Comparison of ENCODE assay signal across 32 cellular contexts in genomic region chr12:117469883-117470483, GRCh38.
DNase-seq lines count a peak whose midpoint lies in the region; ATAC-seq, FAIRE-seq and TF ChIP-seq lines count a peak whose summit lies in the region.
"Had no signal": no experiment of that assay in that cellular context is flagged by ENCODE, and none has a peak within 500 bp of the region (broad histone marks: within the 10 kb centered on the region; RNA-seq: fewer than 3 reads in every experiment).

No MANE protein-coding gene starts in this region.

- H3K4me3 ChIP-seq in HEK293 (ENCODE audit: low read depth, low read length) (no peak overlapping the region), IMR-90 (ENCODE audit: insufficient read depth, low read depth, low read length) (no peak overlapping the region), H1 (ENCODE audit: extremely low read depth in 1 of 4, insufficient read depth in 2 of 4, low read depth in 3 of 4, low read length in 4 of 4) (no peak overlapping the region)
- H3K4me3 ChIP-seq: A549; BLaER1; BLaER1 treated with 17β-estradiol and CSF1 and Interleukin-3, amounts not matched to agents 10 nM and 100 nM had no signal

- CTCF ChIA-PET in HEK293 (lab: Yijun Ruan, JAX) (interaction anchor here (0.6 to 0.8 kb wide), 3 partner anchors 48 to 237 kb away, joined by 3 to 8 read pairs (median 3); no protein-coding TSS in a partner anchor), IMR-90 (lab: Yijun Ruan, JAX) (no interaction called here), H1 (lab: Charles Lee; ENCODE audit: partially characterized antibody) (interaction anchor here (0.7 to 4.3 kb wide), 21 partner anchors 10 to 379 kb away, joined by 3 to 33 read pairs (median 3); no protein-coding TSS in a partner anchor)

- H2BK5ac ChIP-seq in IMR-90 (ENCODE audit: low read depth, low read length, poor library complexity, severe bottlenecking), result peak overlapping the region; percentile 62
- H2BK5ac ChIP-seq in H1 (ENCODE audit: low read depth, low read length), result no peak overlapping the region

- POLR2A ChIA-PET in HEK293 (lab: Yijun Ruan, JAX), result no interaction called here
- POLR2A ChIA-PET in IMR-90 (lab: Charles Lee; ENCODE audit: unreplicated experiment), result no interaction called here
- POLR2A ChIA-PET in H1 (lab: Charles Lee; ENCODE audit: partially characterized antibody), result no interaction called here

- H4K8ac ChIP-seq in IMR-90 (ENCODE audit: low read depth in 2 of 2, low read length in 2 of 2) (no peak overlapping the region), H1 (ENCODE audit: extremely low read depth, insufficient read depth, low read length) (no peak overlapping the region)

- no peak overlapping the region for H3K27ac ChIP-seq in HEK293 (ENCODE audit: extremely low read depth, low read depth, low read length)
- H3K27ac ChIP-seq in IMR-90 (ENCODE audit: insufficient read depth, low read length), result no peak overlapping the region
- H3K27ac ChIP-seq in H1 (ENCODE audit: low read depth, low read length), result no peak overlapping the region
- H3K27ac ChIP-seq: 22Rv1; A549; BLaER1; BLaER1 treated with 17β-estradiol and CSF1 and Interleukin-3, amounts not matched to agents 10 nM and 100 nM; C4-2B had no signal

- H2BK15ac ChIP-seq in IMR-90 (ENCODE audit: low read depth, low read length) (no peak overlapping the region), H1 (ENCODE audit: low read length) (no peak overlapping the region)

- no peak overlapping the region for H2BK12ac ChIP-seq in H1 (ENCODE audit: low read depth, low read length)

- no peaks in the 10 kb centered on the region for H3K4me1 ChIP-seq in HEK293 (ENCODE audit: control insufficient read depth, insufficient read depth, low read length)
- no peaks in the 10 kb centered on the region for H3K4me1 ChIP-seq in IMR-90 (ENCODE audit: control insufficient read depth, insufficient read depth, low read length)
- H3K4me1 ChIP-seq in H1 (replicated peaks in 1 of 4; ENCODE audit: control insufficient read depth in 3 of 4, insufficient read depth in 4 of 4, low read length in 3 of 4), result peaks cover 0 to 3% (median 0%) of the 10 kb centered on the region in 4 experiments; a peak in 2 of 7 replicates
- H3K4me1 ChIP-seq: BE2C; BLaER1; BLaER1 treated with 17β-estradiol and CSF1 and Interleukin-3, amounts not matched to agents 10 nM and 100 nM had no signal

- no peak for FAIRE-seq in H1 (lab: Jason Lieb, UNC)
- peak; percentile 59 for FAIRE-seq in urothelium cell line (lab: Jason Lieb, UNC)
- FAIRE-seq: A204.1, A549, D721Med had no signal

- intact Hi-C loops in IMR-90 (cut with micrococcal nuclease), result no loop called here

- dilution Hi-C loops in IMR-90 (cut with HindIII; ENCODE audit: low sequenced_read_pairs, unreplicated experiment), result no loop called here

- no peaks in the 10 kb centered on the region for H3K27me3 ChIP-seq in IMR-90 (ENCODE audit: control insufficient read depth, insufficient read depth, low read length)
- H3K27me3 ChIP-seq in H1 (replicated peaks in 1 of 4; ENCODE audit: control insufficient read depth in 3 of 4, extremely low read depth in 1 of 4, insufficient read depth in 3 of 4, low read length in 3 of 4), result no peaks in the 10 kb centered on the region
- H3K27me3 ChIP-seq: BE2C; BLaER1; BLaER1 treated with 17β-estradiol and CSF1 and Interleukin-3, amounts not matched to agents 10 nM and 100 nM had no signal

- no peak overlapping the region for H2BK20ac ChIP-seq in IMR-90 (ENCODE audit: low read depth, low read length)
- no peak overlapping the region for H2BK20ac ChIP-seq in H1 (ENCODE audit: low read length)

- H3K4ac ChIP-seq in IMR-90 (ENCODE audit: low read depth, low read length) (no peak overlapping the region), H1 (replicated peaks; ENCODE audit: insufficient read length, low read depth, low read length) (no peak overlapping the region)

- 33 to 89% methylated on average over 3 to 4 of the region's 4 CpGs for WGBS in IMR-90 (ENCODE audit: extremely low coverage in 2 of 2, insufficient read length in 1 of 2), 2 experiments
- whole genome bisulfite sequencing in H1 (ENCODE audit: extremely low coverage in 1 of 2, insufficient coverage in 1 of 2, insufficient read length in 1 of 2, insufficient replicate concordance in 2 of 2, low coverage in 1 of 2, low lambda C conversion rate in 2 of 2, missing lambda C conversion rate in 1 of 2), 2 experiments, result 81 to 91% methylated on average over 4 of the region's 4 CpGs

- no peaks in the 10 kb centered on the region for H3K9me1 ChIP-seq in IMR-90 (ENCODE audit: insufficient read depth, low read length)

- H4K5ac ChIP-seq in IMR-90 (ENCODE audit: low read depth, low read length) (no peak overlapping the region), H1 (ENCODE audit: insufficient read length, low read depth, low read length) (no peak overlapping the region)

- H4K91ac ChIP-seq in IMR-90 (ENCODE audit: insufficient read depth, low read depth, low read length), result no peak overlapping the region
- no peak overlapping the region for H4K91ac ChIP-seq in H1 (replicated peaks; ENCODE audit: insufficient read length, low read length)

- H3K79me2 ChIP-seq in H1 (ENCODE audit: control insufficient read depth in 1 of 2, insufficient read depth in 2 of 2, low read length in 2 of 2), result no peaks in the 10 kb centered on the region

- H4K20me1 ChIP-seq in IMR-90 (ENCODE audit: insufficient read depth, low read length), result no peaks in the 10 kb centered on the region
- no peaks in the 10 kb centered on the region for H4K20me1 ChIP-seq in H1 (replicated peaks in 1 of 2; ENCODE audit: control insufficient read depth in 1 of 2, insufficient read depth in 2 of 2, low read length in 2 of 2)
- H4K20me1 ChIP-seq: BLaER1; BLaER1 treated with 17β-estradiol and CSF1 and Interleukin-3, amounts not matched to agents 10 nM and 100 nM had no signal

- H3K18ac ChIP-seq in IMR-90 (ENCODE audit: low read depth, low read length) (no peak overlapping the region), H1 (ENCODE audit: extremely low read depth, low read length) (no peak overlapping the region)

- TF ChIP-seq EP300 in H1 (IDR thresholded peaks at IDR 0.05; ENCODE audit: borderline replicate concordance in 1 of 2, low read depth in 2 of 2, low read length in 2 of 2), result no peak

- H3K79me1 ChIP-seq in IMR-90 (ENCODE audit: low read depth in 1 of 2, low read length in 2 of 2) (no peaks in the 10 kb centered on the region), H1 (ENCODE audit: low read depth, low read length) (no peaks in the 10 kb centered on the region)

- no peak overlapping the region for H2AK9ac ChIP-seq in IMR-90 (replicated peaks; ENCODE audit: low read depth, low read length, poor library complexity)

- TF ChIP-seq CTCF in HEK293 (tag by site-specific recombination; IDR thresholded peaks at IDR 0.05) (no peak), IMR-90 (conservative IDR thresholded peaks at IDR 0.05; ENCODE audit: low read depth, low read length) (no peak), H1 (IDR thresholded peaks at IDR 0.05; ENCODE audit: control extremely low read depth in 1 of 3, insufficient read depth in 1 of 3, low read depth in 1 of 3, low read length in 3 of 3) (no peak)

- no peak for DNase-seq in IMR-90
- no peak for DNase-seq in H1 (ENCODE audit: low read depth in 1 of 2, low spot score in 2 of 2)
- no peak for DNase-seq in urothelium cell line (ENCODE audit: low spot score)
- no peak for DNase-seq in H4 (ENCODE audit: low spot score)
- no peak for DNase-seq in NCI-H1930 (lab: John Stamatoyannopoulos, UW)
- no peak for DNase-seq in NCI-H345 (lab: John Stamatoyannopoulos, UW)
- DNase-seq: 8988T; AML-193; BE2C; C1 segment of cervical spinal cord; Caco-2; Calu3; CD4-positive, alpha-beta memory T cell; CD4-positive, alpha-beta T cell; CD8-positive, alpha-beta memory T cell; CD8-positive, alpha-beta T cell; COR-L47; DMS 273 treated with DMSO at 0.1 percent for 48 hours; DMS153; DMS79; DMS79 treated with DMSO at 0.1 percent for 48 hours; DND-41; EL had no signal

- no peak overlapping the region for H2AK5ac ChIP-seq in IMR-90 (ENCODE audit: low read depth, low read length)
- H2AK5ac ChIP-seq in H1 (ENCODE audit: low read depth, low read length), result no peak overlapping the region

- no TSS peak for BruUV-seq in IMR-90 (replicated peaks; lab: Mats Ljungman, UMichigan)

- H3K9me3 ChIP-seq in HEK293 (ENCODE audit: control insufficient read depth, insufficient read depth, low read depth, low read length) (no peaks in the 10 kb centered on the region), IMR-90 (ENCODE audit: control insufficient read depth, insufficient read depth, low read length) (peaks cover 41% of the 10 kb centered on the region), H1 (ENCODE audit: insufficient read depth in 2 of 2, low read depth in 1 of 2, low read length in 1 of 2) (peaks cover 0 to 9% of the 10 kb centered on the region in 2 experiments; a peak in 3 of 4 replicates)
- H3K9me3 ChIP-seq: BE2C, Caco-2 had no signal

- TF ChIP-seq RAD21 in IMR-90 (IDR thresholded peaks at IDR 0.05; ENCODE audit: low read length) (no peak), H1 (IDR thresholded peaks at IDR 0.05 in 1 of 2, conservative IDR thresholded peaks at IDR 0.05 in 1 of 2; ENCODE audit: low read depth in 2 of 2, low read length in 2 of 2) (no peak)

- H3K36me3 ChIP-seq in HEK293 (ENCODE audit: control insufficient read depth in 2 of 2, insufficient read depth in 1 of 2, low read length in 2 of 2), result no peaks in the 10 kb centered on the region
- H3K36me3 ChIP-seq in IMR-90 (ENCODE audit: control insufficient read depth, insufficient read depth, low read length), result no peaks in the 10 kb centered on the region
- no peaks in the 10 kb centered on the region; a peak in 1 of 8 replicates for H3K36me3 ChIP-seq in H1 (ENCODE audit: control insufficient read depth in 2 of 4, insufficient read depth in 4 of 4, low read length in 3 of 4)
- H3K36me3 ChIP-seq: BE2C; BLaER1; BLaER1 treated with 17β-estradiol and CSF1 and Interleukin-3, amounts not matched to agents 10 nM and 100 nM had no signal

- no peak overlapping the region for H2BK120ac ChIP-seq in IMR-90 (ENCODE audit: low read depth, low read length)
- no peak overlapping the region for H2BK120ac ChIP-seq in H1 (replicated peaks; ENCODE audit: low read depth, low read length)

- H3K56ac ChIP-seq in IMR-90 (ENCODE audit: extremely low read depth, insufficient read depth, low read length) (no peak overlapping the region), H1 (replicated peaks; ENCODE audit: insufficient read length, low read depth, low read length) (peak overlapping the region; percentile 47)

- no peak overlapping the region for H3K9ac ChIP-seq in IMR-90 (ENCODE audit: low read depth, low read length)
- no peak overlapping the region for H3K9ac ChIP-seq in H1 (replicated peaks in 1 of 4; ENCODE audit: extremely low read depth in 1 of 4, low read depth in 3 of 4, low read length in 3 of 4)
- H3K9ac ChIP-seq: BLaER1; BLaER1 treated with 17β-estradiol and CSF1 and Interleukin-3, amounts not matched to agents 10 nM and 100 nM had no signal

- in situ Hi-C loops in IMR-90 (cut with MboI; ENCODE audit: low sequenced_read_pairs), result no loop called here

- no peak for TF ChIP-seq POLR2A in IMR-90 (IDR thresholded peaks at IDR 0.05; ENCODE audit: low read depth, low read length)
- TF ChIP-seq POLR2A in H1 (IDR thresholded peaks at IDR 0.05; ENCODE audit: control extremely low read depth in 1 of 2, low read depth in 2 of 2, low read length in 2 of 2), result no peak

- no peak overlapping the region for H3K14ac ChIP-seq in IMR-90 (replicated peaks; ENCODE audit: low read depth, low read length)
- no peak overlapping the region for H3K14ac ChIP-seq in H1 (ENCODE audit: insufficient read length)

- no peak for ATAC-seq in IMR-90 (ENCODE audit: low read depth)
- ATAC-seq in GM19023 (IDR thresholded peaks at IDR 0.05; ENCODE audit: unreplicated experiment), result no peak
- ATAC-seq: A549; CD8-positive, alpha-beta T cell had no signal

- H3K4me2 ChIP-seq in IMR-90 (ENCODE audit: low read depth, low read length) (no peak overlapping the region), H1 (ENCODE audit: insufficient read depth in 1 of 2, low read depth in 2 of 2, low read length in 2 of 2) (no peak overlapping the region)
- H3K4me2 ChIP-seq: A549; BLaER1; BLaER1 treated with 17β-estradiol and CSF1 and Interleukin-3, amounts not matched to agents 10 nM and 100 nM had no signal

- no peak overlapping the region for H2AFZ ChIP-seq in IMR-90 (replicated peaks; ENCODE audit: low read length, poor library complexity)
- no peak overlapping the region for H2AFZ ChIP-seq in H1 (ENCODE audit: low read length)

- no peak overlapping the region for H3K23ac ChIP-seq in IMR-90 (ENCODE audit: low read depth, low read length)
- no peak overlapping the region for H3K23ac ChIP-seq in H1 (ENCODE audit: insufficient read length)

- peaks cover 9% of the 10 kb centered on the region; the same call in 1 of the 2 replicates for H3K23me2 ChIP-seq in H1 (ENCODE audit: low read depth, low read length)
